In genomic region chr21:15729674-15730483, GRCh38 we compare ENCODE assay signal across 1 cellular context.
TF ChIP-seq lines count a peak whose summit lies in the region.

Gene USP25, plus strand, starts transcription at chr21:15729982. Its CDS starts 412 bp downstream, at chr21:15730394.

TF ChIP-seq in HepG2, 621 proteins besides CTCF, POLR2A, EP300 and RAD21 (continued from another document and continues in another):
- TF ChIP-seq BCLAF1 (IDR thresholded peaks at IDR 0.05): no peak
- no peak for TF ChIP-seq CAMTA2 (CRISPR knock-in tag; IDR thresholded peaks at IDR 0.05; ENCODE audit: borderline replicate concordance)
- TF ChIP-seq ZNF570 (CRISPR knock-in tag; IDR thresholded peaks at IDR 0.05; ENCODE audit: borderline replicate concordance): no peak
- TF ChIP-seq STAT6 (CRISPR knock-in tag; IDR thresholded peaks at IDR 0.05; ENCODE audit: borderline replicate concordance): no peak
- TF ChIP-seq SMAD3 (CRISPR knock-in tag; IDR thresholded peaks at IDR 0.05): no peak
- TF ChIP-seq GMEB1 (CRISPR knock-in tag; IDR thresholded peaks at IDR 0.05; ENCODE audit: borderline replicate concordance): peak; percentile 29; the same call in 1 of the 2 replicates
- no peak for TF ChIP-seq HMG20A (CRISPR knock-in tag; IDR thresholded peaks at IDR 0.05; ENCODE audit: borderline replicate concordance)
- peak; percentile 51 for TF ChIP-seq ZMYM4 (CRISPR knock-in tag; IDR thresholded peaks at IDR 0.05)
- TF ChIP-seq ZNF362 (CRISPR knock-in tag; IDR thresholded peaks at IDR 0.05; ENCODE audit: borderline replicate concordance): no peak
- TF ChIP-seq ZNF556 (CRISPR knock-in tag; IDR thresholded peaks at IDR 0.05; ENCODE audit: borderline replicate concordance): peak; percentile 13; the same call in 1 of the 2 replicates
- no peak for TF ChIP-seq CREB3 (CRISPR knock-in tag; IDR thresholded peaks at IDR 0.05)
- TF ChIP-seq RARA (CRISPR knock-in tag; IDR thresholded peaks at IDR 0.05): peak; percentile 3; the same call in 1 of the 2 replicates
- no peak for TF ChIP-seq TEAD2 (CRISPR knock-in tag; IDR thresholded peaks at IDR 0.05)
- TF ChIP-seq ZFY (CRISPR knock-in tag; IDR thresholded peaks at IDR 0.05): peak; percentile 83
- TF ChIP-seq CBX2 (IDR thresholded peaks at IDR 0.05; ENCODE audit: low read depth, low read length): no peak
- TF ChIP-seq CBX2 (CRISPR knock-in tag; IDR thresholded peaks at IDR 0.05; ENCODE audit: low read depth): 0 out of 2 replicates have a peak, but pooled peaks have one; percentile 20
- TF ChIP-seq IRX3 (CRISPR knock-in tag; IDR thresholded peaks at IDR 0.05; ENCODE audit: borderline replicate concordance, low read depth): no peak; the same call in 1 of the 2 replicates
- TF ChIP-seq TERF1 (CRISPR knock-in tag; IDR thresholded peaks at IDR 0.05): no peak
- no peak for TF ChIP-seq ZNF772 (CRISPR knock-in tag; IDR thresholded peaks at IDR 0.05)
- TF ChIP-seq KAT7 (CRISPR knock-in tag; IDR thresholded peaks at IDR 0.05; ENCODE audit: borderline replicate concordance): no peak
- no peak for TF ChIP-seq ZNF572 (CRISPR knock-in tag; IDR thresholded peaks at IDR 0.05)
- no peak for TF ChIP-seq FUBP1 (CRISPR knock-in tag; IDR thresholded peaks at IDR 0.05; ENCODE audit: borderline replicate concordance)
- no peak for TF ChIP-seq CBX5 (CRISPR knock-in tag; IDR thresholded peaks at IDR 0.05; ENCODE audit: borderline replicate concordance)
- peak; percentile 68 for TF ChIP-seq HOXA3 (CRISPR knock-in tag; IDR thresholded peaks at IDR 0.05)
- no peak for TF ChIP-seq BCL3 (CRISPR knock-in tag; IDR thresholded peaks at IDR 0.05)
- TF ChIP-seq ZNF879 (CRISPR knock-in tag; IDR thresholded peaks at IDR 0.05): no peak
- TF ChIP-seq ATM (IDR thresholded peaks at IDR 0.05; ENCODE audit: borderline replicate concordance): no peak
- TF ChIP-seq ZNF142 (CRISPR knock-in tag; IDR thresholded peaks at IDR 0.05): 0 out of 2 replicates have a peak, but pooled peaks have one; percentile 9
- peak; percentile 52; the same call in 1 of the 2 replicates for TF ChIP-seq CHCHD3 (CRISPR knock-in tag; IDR thresholded peaks at IDR 0.05)
- peak; percentile 84 for TF ChIP-seq HES4 (CRISPR knock-in tag; IDR thresholded peaks at IDR 0.05; ENCODE audit: borderline replicate concordance)
- TF ChIP-seq PRDM15 (CRISPR knock-in tag; IDR thresholded peaks at IDR 0.05): peak; percentile 39; the same call in 1 of the 2 replicates
